Comparison of ENCODE assay signal across 13 cellular contexts in the genomic region with DNA sequence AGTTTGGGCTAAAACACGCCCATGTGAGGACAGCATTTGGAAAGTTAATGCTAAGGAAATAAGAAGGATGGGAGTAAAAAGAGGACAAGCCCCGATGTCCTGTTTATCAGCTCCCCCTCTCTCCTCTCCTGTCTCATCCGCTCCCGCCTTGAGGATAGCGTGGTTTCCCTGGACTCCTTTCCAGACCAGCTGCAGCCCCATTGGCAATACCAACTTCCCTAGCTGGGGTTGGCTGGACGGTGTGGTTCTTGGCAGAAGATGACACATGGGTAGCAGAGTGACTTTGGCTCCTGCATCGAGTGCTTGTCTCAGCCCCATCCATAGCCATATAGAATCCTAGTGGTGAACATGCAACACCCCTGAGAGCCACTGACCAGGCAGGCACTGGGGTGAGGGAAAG.
"Had no signal": no experiment of that assay in that cellular context is flagged by ENCODE, and none has a peak within 500 bp of the region (broad histone marks: within the 10 kb centered on the region; RNA-seq: fewer than 3 reads in every experiment).

No MANE protein-coding gene starts in this region.

- H3K9me3 Mint-ChIP-seq: activated CD4-positive, alpha-beta T cell treated with anti-CD3 and anti-CD28 coated beads, Interleukin-2, amount 10 ng/mL, durations not matched to agents 24 days and 14 days; activated naive CD4-positive, alpha-beta T cell treated with anti-CD3 and anti-CD28 coated beads for 36 hours; T-cell had no signal

- H3K4me3 Mint-ChIP-seq: activated CD4-positive, alpha-beta T cell treated with anti-CD3 and anti-CD28 coated beads, Interleukin-2, amount 10 ng/mL, durations not matched to agents 24 days and 14 days; activated naive CD4-positive, alpha-beta T cell treated with anti-CD3 and anti-CD28 coated beads for 36 hours; T-cell had no signal

- H3K4me3 ChIP-seq: cardiac muscle cell, esophagus squamous epithelium, heart right ventricle, right lobe of liver, spleen, upper lobe of left lung had no signal

- ATAC-seq: heart right ventricle, left ventricle myocardium superior, T-cell had no signal

- DNase-seq: activated CD4-positive, alpha-beta T cell treated with anti-CD3 and anti-CD28 coated beads, Interleukin-2, amount 10 ng/mL, durations not matched to agents 24 days and 14 days; activated naive CD4-positive, alpha-beta T cell treated with anti-CD3 and anti-CD28 coated beads for 36 hours; esophagus squamous epithelium; heart right ventricle; islet precursor cell; left ventricle myocardium superior; right lobe of liver; spleen; stimulated activated CD4-positive, alpha-beta T cell treated with anti-CD3 and anti-CD28 coated beads, Interleukin-1b, Interleukin-23, amount 100 ng/mL, for 48 hours; stimulated activated naive CD4-positive, alpha-beta T cell treated with Interleukin-2 at 50 U/mL for 16 hours; T-cell; upper lobe of left lung had no signal

- H3K27me3 Mint-ChIP-seq: activated CD4-positive, alpha-beta T cell treated with anti-CD3 and anti-CD28 coated beads, Interleukin-2, amount 10 ng/mL, durations not matched to agents 24 days and 14 days; T-cell had no signal

- H3K27ac ChIP-seq: esophagus squamous epithelium, heart right ventricle, right lobe of liver, upper lobe of left lung had no signal

- H3K9me3 ChIP-seq: esophagus squamous epithelium, heart right ventricle, right lobe of liver, spleen, upper lobe of left lung had no signal

- H3K36me3 ChIP-seq: cardiac muscle cell, esophagus squamous epithelium, heart right ventricle, right lobe of liver, spleen, upper lobe of left lung had no signal

- H3K27ac Mint-ChIP-seq: activated CD4-positive, alpha-beta T cell treated with anti-CD3 and anti-CD28 coated beads, Interleukin-2, amount 10 ng/mL, durations not matched to agents 24 days and 14 days; activated naive CD4-positive, alpha-beta T cell treated with anti-CD3 and anti-CD28 coated beads for 36 hours; T-cell had no signal

- H3K27me3 ChIP-seq: cardiac muscle cell, esophagus squamous epithelium, heart right ventricle, right lobe of liver, spleen, upper lobe of left lung had no signal
